ENCODE assay signal across 20 cellular contexts in the genomic region with DNA sequence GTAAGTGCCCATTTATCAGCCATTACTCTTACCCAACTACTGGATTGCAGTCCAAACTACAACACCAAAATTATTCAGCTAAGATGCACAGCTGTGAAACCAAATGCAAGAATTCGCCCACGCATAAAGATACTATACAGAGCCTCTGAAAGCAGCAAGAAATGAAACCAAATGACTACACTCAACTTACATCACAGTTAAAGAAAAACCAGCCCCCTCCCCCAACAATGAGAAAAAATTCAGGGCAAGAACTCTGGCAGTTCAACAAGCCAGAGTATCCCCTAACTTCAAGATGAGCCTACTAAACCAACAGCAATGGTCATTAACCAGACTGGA.
A peak's percentile ranks its signal among the peaks of the same experiment; 100 is the strongest.
DNase-seq lines count a peak whose midpoint lies in the region; ATAC-seq and TF ChIP-seq lines count a peak whose summit lies in the region.
"Had no signal": no experiment of that assay in that cellular context is flagged by ENCODE, and none has a peak within 500 bp of the region (broad histone marks: within the 10 kb centered on the region; RNA-seq: fewer than 3 reads in every experiment).

No MANE protein-coding gene starts in this region.

- no peaks in the 10 kb centered on the region for H3K9me2 ChIP-seq in GM23338 (ENCODE audit: insufficient read depth)

- H3K4me3 Mint-ChIP-seq in Calu3 (ENCODE audit: low read depth, unreplicated experiment): no peak overlapping the region
- no peak overlapping the region for H3K4me3 Mint-ChIP-seq in GM23338
- H3K4me3 Mint-ChIP-seq: nephron; stimulated activated effector memory CD8-positive, alpha-beta T cell treated with anti-CD3 and anti-CD28 coated beads, Interleukin-12 subunit alpha, Interleukin-12 subunit beta, amount 100 ng/mL, for 72 hours had no signal

- ATAC-seq in GM19351 (IDR thresholded peaks at IDR 0.05; ENCODE audit: unreplicated experiment): peak; percentile 97
- peak; percentile 86 for ATAC-seq in HG02623 (IDR thresholded peaks at IDR 0.05; ENCODE audit: unreplicated experiment)
- ATAC-seq in HG03280 (IDR thresholded peaks at IDR 0.05; ENCODE audit: unreplicated experiment): peak; percentile 97
- ATAC-seq in GM23338: no peak

- H3K27me3 ChIP-seq in GM23338 (ENCODE audit: insufficient read depth) (no peaks in the 10 kb centered on the region), tibial nerve (no peaks in the 10 kb centered on the region)
- H3K27me3 ChIP-seq: adrenal gland, uterus had no signal

- no peaks in the 10 kb centered on the region for H4K20me1 ChIP-seq in GM23338 (replicated peaks; ENCODE audit: insufficient read depth)

- H3K4me3 ChIP-seq in GM23338 (no peak overlapping the region), tibial nerve (no peak overlapping the region)
- H3K4me3 ChIP-seq: adrenal gland, GM23248, left ventricle myocardium inferior, uterus had no signal

- H3K4me1 ChIP-seq in GM23338 (ENCODE audit: insufficient read depth): no peaks in the 10 kb centered on the region
- H3K4me1 ChIP-seq in tibial nerve: no peaks in the 10 kb centered on the region
- H3K4me1 ChIP-seq: adrenal gland, left ventricle myocardium inferior, uterus had no signal

- H3K27ac ChIP-seq in GM23338 (ENCODE audit: low read depth) (no peak overlapping the region), tibial nerve (no peak overlapping the region)
- H3K27ac ChIP-seq: adrenal gland, GM23248, left ventricle myocardium inferior, uterus, WERI-Rb-1 had no signal

- no peaks in the 10 kb centered on the region for H3K36me3 ChIP-seq in GM23338 (ENCODE audit: insufficient read depth)
- no peaks in the 10 kb centered on the region for H3K36me3 ChIP-seq in tibial nerve
- H3K36me3 ChIP-seq: adrenal gland, left ventricle myocardium inferior, uterus, WERI-Rb-1 had no signal

- in situ Hi-C loops in GM13976 (cut with MboI; ENCODE audit: low sequenced_read_pairs, unreplicated experiment): no loop called here

- CTCF ChIA-PET in Calu3 (lab: Charles Lee): no interaction called here

- peaks cover 0 to 37% (median 5%) of the 10 kb centered on the region in 4 donors for H3K9me3 ChIP-seq in tibial nerve
- H3K9me3 ChIP-seq: adrenal gland had no signal

- TF ChIP-seq CTCF in GM13976 (IDR thresholded peaks at IDR 0.05; ENCODE audit: borderline replicate concordance, control extremely low read depth, extremely low read depth, insufficient read depth, missing control alignments): no peak
- TF ChIP-seq CTCF in Calu3 (IDR thresholded peaks at IDR 0.05; ENCODE audit: unreplicated experiment): no peak
- no peak for TF ChIP-seq CTCF in GM23338 (conservative IDR thresholded peaks at IDR 0.05; ENCODE audit: low read depth in 2 of 2)
- TF ChIP-seq CTCF in tibial nerve (IDR thresholded peaks at IDR 0.05): no peak

- WGBS in tibial nerve, 2 donors: 84 to 90% methylated on average over 2 of the region's 2 CpGs

- intact Hi-C loops in Calu3 (cut with micrococcal nuclease; ENCODE audit: unreplicated experiment): no loop called here

- H3K27me3 Mint-ChIP-seq in Calu3 (ENCODE audit: unreplicated experiment): no peaks in the 10 kb centered on the region
- no peaks in the 10 kb centered on the region for H3K27me3 Mint-ChIP-seq in GM23338 (ENCODE audit: insufficient read depth, low read depth, poor library complexity)

- no peak overlapping the region for H3K27ac Mint-ChIP-seq in Calu3 (ENCODE audit: unreplicated experiment)
- H3K27ac Mint-ChIP-seq in GM23338: no peak overlapping the region
- H3K27ac Mint-ChIP-seq: nephron; stimulated activated effector memory CD8-positive, alpha-beta T cell treated with anti-CD3 and anti-CD28 coated beads, Interleukin-12 subunit alpha, Interleukin-12 subunit beta, amount 100 ng/mL, for 72 hours had no signal

- no TSS peak for BruUV-seq in Calu3 (replicated peaks; lab: Mats Ljungman, UMichigan)

- H3K79me2 ChIP-seq in GM23338 (replicated peaks; ENCODE audit: insufficient read depth): no peaks in the 10 kb centered on the region

- no peaks in the 10 kb centered on the region for H3K4me1 Mint-ChIP-seq in Calu3 (ENCODE audit: low read depth, unreplicated experiment)
- H3K4me1 Mint-ChIP-seq in GM23338: no peaks in the 10 kb centered on the region; the same call in 2 of the 3 replicates
- H3K4me1 Mint-ChIP-seq: nephron; stimulated activated effector memory CD8-positive, alpha-beta T cell treated with anti-CD3 and anti-CD28 coated beads, Interleukin-12 subunit alpha, Interleukin-12 subunit beta, amount 100 ng/mL, for 72 hours had no signal

- no peak overlapping the region for H3K4me2 ChIP-seq in GM23338

- TF ChIP-seq POLR2A in tibial nerve (IDR thresholded peaks at IDR 0.05): no peak

- H3F3A ChIP-seq in GM23338 (replicated peaks; ENCODE audit: low read depth): no peaks in the 10 kb centered on the region

- H2AFZ ChIP-seq in GM23338: no peak overlapping the region
- H2AFZ ChIP-seq: GM23248 had no signal

- peaks cover 15% of the 10 kb centered on the region for H3K9me3 Mint-ChIP-seq in Calu3 (ENCODE audit: low read depth, unreplicated experiment)
- peaks cover 12% of the 10 kb centered on the region for H3K9me3 Mint-ChIP-seq in GM23338

- TF ChIP-seq EP300 in tibial nerve (IDR thresholded peaks at IDR 0.05): no peak

- DNase-seq in GM13976 (ENCODE audit: low spot score) (peak; percentile 40), Calu3 (no peak), GM23338 (ENCODE audit: low spot score) (no peak), tibial nerve (ENCODE audit: low spot score in 2 of 2) (no peak), superior temporal gyrus (ENCODE audit: extremely low spot score) (no peak)
- DNase-seq: ACHN; adrenal gland; COR-L47; GM23248; left ventricle myocardium inferior; MM.1S; retina; stimulated activated CD4-positive, alpha-beta T cell treated with anti-CD3 and anti-CD28 coated beads, Interleukin-4, amount 100 ng/mL, for 1 hour; uterus; WERI-Rb-1 had no signal

- H3K36me3 Mint-ChIP-seq in Calu3 (ENCODE audit: insufficient read depth, unreplicated experiment) (no peaks in the 10 kb centered on the region), GM23338 (ENCODE audit: low read depth) (no peaks in the 10 kb centered on the region)
- H3K36me3 Mint-ChIP-seq: stimulated activated effector memory CD8-positive, alpha-beta T cell treated with anti-CD3 and anti-CD28 coated beads, Interleukin-12 subunit alpha, Interleukin-12 subunit beta, amount 100 ng/mL, for 72 hours had no signal

TF ChIP-seq in GM23338, 12 proteins besides CTCF, POLR2A, EP300 and RAD21:
- TF ChIP-seq NANOG (IDR thresholded peaks at IDR 0.05; ENCODE audit: borderline replicate concordance): no peak
- no peak for TF ChIP-seq CREB1 (CRISPR knock-in tag; IDR thresholded peaks at IDR 0.05; ENCODE audit: low read depth)
- TF ChIP-seq, protein P1, sequence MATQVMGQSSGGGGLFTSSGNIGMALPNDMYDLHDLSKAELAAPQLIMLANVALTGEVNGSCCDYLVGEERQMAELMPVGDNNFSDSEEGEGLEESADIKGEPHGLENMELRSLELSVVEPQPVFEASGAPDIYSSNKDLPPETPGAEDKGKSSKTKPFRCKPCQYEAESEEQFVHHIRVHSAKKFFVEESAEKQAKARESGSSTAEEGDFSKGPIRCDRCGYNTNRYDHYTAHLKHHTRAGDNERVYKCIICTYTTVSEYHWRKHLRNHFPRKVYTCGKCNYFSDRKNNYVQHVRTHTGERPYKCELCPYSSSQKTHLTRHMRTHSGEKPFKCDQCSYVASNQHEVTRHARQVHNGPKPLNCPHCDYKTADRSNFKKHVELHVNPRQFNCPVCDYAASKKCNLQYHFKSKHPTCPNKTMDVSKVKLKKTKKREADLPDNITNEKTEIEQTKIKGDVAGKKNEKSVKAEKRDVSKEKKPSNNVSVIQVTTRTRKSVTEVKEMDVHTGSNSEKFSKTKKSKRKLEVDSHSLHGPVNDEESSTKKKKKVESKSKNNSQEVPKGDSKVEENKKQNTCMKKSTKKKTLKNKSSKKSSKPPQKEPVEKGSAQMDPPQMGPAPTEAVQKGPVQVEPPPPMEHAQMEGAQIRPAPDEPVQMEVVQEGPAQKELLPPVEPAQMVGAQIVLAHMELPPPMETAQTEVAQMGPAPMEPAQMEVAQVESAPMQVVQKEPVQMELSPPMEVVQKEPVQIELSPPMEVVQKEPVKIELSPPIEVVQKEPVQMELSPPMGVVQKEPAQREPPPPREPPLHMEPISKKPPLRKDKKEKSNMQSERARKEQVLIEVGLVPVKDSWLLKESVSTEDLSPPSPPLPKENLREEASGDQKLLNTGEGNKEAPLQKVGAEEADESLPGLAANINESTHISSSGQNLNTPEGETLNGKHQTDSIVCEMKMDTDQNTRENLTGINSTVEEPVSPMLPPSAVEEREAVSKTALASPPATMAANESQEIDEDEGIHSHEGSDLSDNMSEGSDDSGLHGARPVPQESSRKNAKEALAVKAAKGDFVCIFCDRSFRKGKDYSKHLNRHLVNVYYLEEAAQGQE (IDR thresholded peaks at IDR 0.05; ENCODE audit: unreplicated experiment): no peak
TF ChIP-seq in GM23338: peak in this region for 0.
